In the genomic region with DNA sequence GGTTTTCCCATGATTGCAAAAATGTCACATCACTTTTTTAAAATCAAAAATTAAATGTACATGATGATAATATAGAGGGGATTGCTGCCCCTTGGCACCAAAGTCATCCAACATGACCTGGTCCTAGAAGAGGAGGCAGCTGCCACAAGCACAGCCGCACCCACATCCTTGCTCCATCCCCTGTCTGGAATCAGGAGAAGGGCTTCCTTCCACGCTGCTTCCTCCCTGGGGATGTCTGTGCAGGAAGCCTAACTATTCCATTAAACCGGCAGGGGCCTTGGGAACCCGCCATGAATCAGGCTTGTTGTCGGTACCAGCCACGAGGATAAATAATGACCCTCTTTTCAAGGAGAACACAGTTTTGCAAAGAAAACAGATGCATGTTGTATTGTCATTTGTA, we compare ENCODE assay signal across 21 cellular contexts.
A peak's percentile ranks its signal among the peaks of the same experiment; 100 is the strongest.
DNase-seq lines count a peak whose midpoint lies in the region; ATAC-seq, FAIRE-seq and TF ChIP-seq lines count a peak whose summit lies in the region.
"Had no signal": no experiment of that assay in that cellular context is flagged by ENCODE, and none has a peak within 500 bp of the region (broad histone marks: within the 10 kb centered on the region; RNA-seq: fewer than 3 reads in every experiment).

No MANE protein-coding gene starts in this region.

- no peaks in the 10 kb centered on the region for H3K79me1 ChIP-seq in H1 (ENCODE audit: low read depth, low read length)

- H4K5ac ChIP-seq in H1 (ENCODE audit: insufficient read length, low read depth, low read length): no peak overlapping the region

- H3K23me2 ChIP-seq in H1 (ENCODE audit: low read depth, low read length): no peaks in the 10 kb centered on the region

- DNase-seq in heart right ventricle (peak in 1 of 2 donors; percentile 11), Right ventricle myocardium superior (no peak), H1 (ENCODE audit: low read depth in 1 of 2, low spot score in 2 of 2) (no peak), mesenteric fat pad (ENCODE audit: low spot score) (peak; percentile 59), foreskin keratinocyte (no peak), HFFc6 (no peak), Karpas-422 (no peak)
- DNase-seq: 8988T, ACHN, AML-193, DMS153, GOT3, HCEC 1CT had no signal

- no peak overlapping the region for H3K27ac Mint-ChIP-seq in HFFc6
- H3K27ac Mint-ChIP-seq: CD4-positive, CD25-positive, alpha-beta regulatory T cell; CD8-positive, alpha-beta T cell had no signal

- H3K9ac ChIP-seq in H1 (replicated peaks in 1 of 4; ENCODE audit: extremely low read depth in 1 of 4, low read depth in 3 of 4, low read length in 3 of 4) (no peak overlapping the region), Karpas-422 (ENCODE audit: low read length) (no peak overlapping the region)

- H4K20me1 ChIP-seq in H1 (replicated peaks in 1 of 2; ENCODE audit: control insufficient read depth in 1 of 2, insufficient read depth in 2 of 2, low read length in 2 of 2) (no peaks in the 10 kb centered on the region), Karpas-422 (ENCODE audit: insufficient read depth, low read depth, low read length) (no peaks in the 10 kb centered on the region)

- H3K9me3 ChIP-seq in heart right ventricle: no peaks in the 10 kb centered on the region
- H3K9me3 ChIP-seq in H1 (ENCODE audit: insufficient read depth in 2 of 2, low read depth in 1 of 2, low read length in 1 of 2): no peaks in the 10 kb centered on the region
- H3K9me3 ChIP-seq in Karpas-422 (ENCODE audit: low read length): no peaks in the 10 kb centered on the region
- H3K9me3 ChIP-seq: A549, BE2C, Caco-2 had no signal

- H3K4me1 ChIP-seq in heart right ventricle (peaks cover 0 to 22% (median 6%) of the 10 kb centered on the region in 9 donors), H1 (replicated peaks in 1 of 4; ENCODE audit: control insufficient read depth in 3 of 4, insufficient read depth in 4 of 4, low read length in 3 of 4) (no peaks in the 10 kb centered on the region), foreskin keratinocyte (no peaks in the 10 kb centered on the region), Karpas-422 (ENCODE audit: low read length) (peaks cover 20% of the 10 kb centered on the region)
- H3K4me1 ChIP-seq: A549, BE2C, Caco-2 had no signal

- no peak for TF ChIP-seq POLR2A in H1 (IDR thresholded peaks at IDR 0.05; ENCODE audit: control extremely low read depth in 1 of 2, low read depth in 2 of 2, low read length in 2 of 2)

- TF ChIP-seq CTCF in heart right ventricle (IDR thresholded peaks at IDR 0.05) (no peak), H1 (IDR thresholded peaks at IDR 0.05; ENCODE audit: control extremely low read depth in 1 of 3, insufficient read depth in 1 of 3, low read depth in 1 of 3, low read length in 3 of 3) (no peak), foreskin keratinocyte (conservative IDR thresholded peaks at IDR 0.05) (no peak), HFFc6 (IDR thresholded peaks at IDR 0.05) (no peak)

- no peak overlapping the region for H3K4me3 ChIP-seq in heart right ventricle
- H3K4me3 ChIP-seq in H1 (ENCODE audit: extremely low read depth in 1 of 4, insufficient read depth in 2 of 4, low read depth in 3 of 4, low read length in 4 of 4): no peak overlapping the region
- H3K4me3 ChIP-seq in Karpas-422 (ENCODE audit: low read length): no peak overlapping the region
- H3K4me3 ChIP-seq: A549 had no signal

- no peak for FAIRE-seq in H1 (lab: Jason Lieb, UNC)
- FAIRE-seq: A549, G401.6, GM12892 had no signal

- no peak overlapping the region for H3K56ac ChIP-seq in H1 (replicated peaks; ENCODE audit: insufficient read length, low read depth, low read length)

- H3K4me1 Mint-ChIP-seq in HFFc6 (ENCODE audit: low read depth): no peaks in the 10 kb centered on the region
- H3K4me1 Mint-ChIP-seq: CD4-positive, CD25-positive, alpha-beta regulatory T cell had no signal

- CTCF ChIA-PET in H1 (lab: Charles Lee; ENCODE audit: partially characterized antibody): interaction anchor here (0.9 to 1.8 kb wide), 5 partner anchors 7 to 713 kb away, joined by 3 to 8 read pairs (median 3); no protein-coding TSS in a partner anchor

- no peaks in the 10 kb centered on the region for H3K79me2 ChIP-seq in H1 (ENCODE audit: control insufficient read depth in 1 of 2, insufficient read depth in 2 of 2, low read length in 2 of 2)
- H3K79me2 ChIP-seq in Karpas-422 (ENCODE audit: low read length): no peaks in the 10 kb centered on the region

- no peak overlapping the region for H3K23ac ChIP-seq in H1 (ENCODE audit: insufficient read length)

- H3K27ac ChIP-seq in heart right ventricle: no peak overlapping the region
- no peak overlapping the region for H3K27ac ChIP-seq in H1 (ENCODE audit: low read depth, low read length)
- H3K27ac ChIP-seq in foreskin keratinocyte: no peak overlapping the region
- H3K27ac ChIP-seq in Karpas-422 (ENCODE audit: low read length): no peak overlapping the region
- H3K27ac ChIP-seq: A549, C4-2B had no signal

- H3K36me3 Mint-ChIP-seq in HFFc6 (ENCODE audit: low read depth): peaks cover 4% of the 10 kb centered on the region; the same call in 1 of the 2 replicates
- H3K36me3 Mint-ChIP-seq: CD4-positive, CD25-positive, alpha-beta regulatory T cell; CD8-positive, alpha-beta T cell had no signal

- no peaks in the 10 kb centered on the region; the same call in 1 of the 2 replicates for H3K27me3 Mint-ChIP-seq in HFFc6 (ENCODE audit: insufficient read depth)

- H2AFZ ChIP-seq in H1 (ENCODE audit: low read length) (no peak overlapping the region), Karpas-422 (ENCODE audit: low read length) (no peak overlapping the region)

- H3K9me3 Mint-ChIP-seq in HFFc6: peaks cover 53% of the 10 kb centered on the region
- H3K9me3 Mint-ChIP-seq: CD8-positive, alpha-beta T cell had no signal

- H4K91ac ChIP-seq in H1 (replicated peaks; ENCODE audit: insufficient read length, low read length): no peak overlapping the region

- no peak overlapping the region for H2BK120ac ChIP-seq in H1 (replicated peaks; ENCODE audit: low read depth, low read length)

- H2BK20ac ChIP-seq in H1 (ENCODE audit: low read length): no peak overlapping the region

- no peak overlapping the region for H2BK5ac ChIP-seq in H1 (ENCODE audit: low read depth, low read length)

- H3K14ac ChIP-seq in H1 (ENCODE audit: insufficient read length): no peak overlapping the region

- TF ChIP-seq EP300 in H1 (IDR thresholded peaks at IDR 0.05; ENCODE audit: borderline replicate concordance in 1 of 2, low read depth in 2 of 2, low read length in 2 of 2): no peak

- no peak overlapping the region for H3K4ac ChIP-seq in H1 (replicated peaks; ENCODE audit: insufficient read length, low read depth, low read length)

- H3K9me2 ChIP-seq in Karpas-422 (replicated peaks; ENCODE audit: insufficient read depth, low read length): no peaks in the 10 kb centered on the region

- H2AK5ac ChIP-seq in H1 (ENCODE audit: low read depth, low read length): no peak overlapping the region

- POLR2A ChIA-PET in H1 (lab: Charles Lee; ENCODE audit: partially characterized antibody): no interaction called here

- intact Hi-C loops in heart right ventricle (cut with DNase I): no loop called here
- intact Hi-C loops in Right ventricle myocardium superior (cut with DNase I): no loop called here

- ATAC-seq in heart right ventricle (peak in 6 of 8 donors; percentile 42 to 80 (median 66)), Right ventricle myocardium superior (ENCODE audit: poor library complexity) (no peak), foreskin keratinocyte (no peak)
- ATAC-seq: CD8-positive, alpha-beta T cell had no signal

- H3K18ac ChIP-seq in H1 (ENCODE audit: extremely low read depth, low read length): no peak overlapping the region

- H2BK15ac ChIP-seq in H1 (ENCODE audit: low read length): 0 out of 2 replicates have a peak overlapping the region, but pooled peaks have one; percentile 31

- no peak overlapping the region for H2BK12ac ChIP-seq in H1 (ENCODE audit: low read depth, low read length)

- no peaks in the 10 kb centered on the region for H3K36me3 ChIP-seq in heart right ventricle
- H3K36me3 ChIP-seq in H1 (ENCODE audit: control insufficient read depth in 2 of 4, insufficient read depth in 4 of 4, low read length in 3 of 4): no peaks in the 10 kb centered on the region
- no peaks in the 10 kb centered on the region for H3K36me3 ChIP-seq in Karpas-422 (ENCODE audit: insufficient read depth, low read length)
- H3K36me3 ChIP-seq: BE2C had no signal

- no peak overlapping the region for H3K4me3 Mint-ChIP-seq in HFFc6
- H3K4me3 Mint-ChIP-seq: CD4-positive, CD25-positive, alpha-beta regulatory T cell; CD8-positive, alpha-beta T cell had no signal

- no peak overlapping the region for H4K8ac ChIP-seq in H1 (ENCODE audit: extremely low read depth, insufficient read depth, low read length)

- TF ChIP-seq RAD21 in H1 (IDR thresholded peaks at IDR 0.05 in 1 of 2, conservative IDR thresholded peaks at IDR 0.05 in 1 of 2; ENCODE audit: low read depth in 2 of 2, low read length in 2 of 2): no peak

- H3K4me2 ChIP-seq in H1 (ENCODE audit: insufficient read depth in 1 of 2, low read depth in 2 of 2, low read length in 2 of 2) (no peak overlapping the region), Karpas-422 (ENCODE audit: low read depth, low read length, poor library complexity, severe bottlenecking) (no peak overlapping the region)
- H3K4me2 ChIP-seq: A549 had no signal

- 30 to 40% methylated on average over 6 of the region's 6 CpGs for WGBS in heart right ventricle, 2 donors
- 77% methylated on average over 6 of the region's 6 CpGs; no CpG with 5 or more reads in 1 of the 2 experiments for WGBS in H1 (ENCODE audit: extremely low coverage in 1 of 2, insufficient coverage in 1 of 2, insufficient read length in 1 of 2, insufficient replicate concordance in 2 of 2, low coverage in 1 of 2, low lambda C conversion rate in 2 of 2, missing lambda C conversion rate in 1 of 2), 2 experiments

- H3K27me3 ChIP-seq in heart right ventricle: peaks cover 0 to 51% (median 29%) of the 10 kb centered on the region in 7 donors
- no peaks in the 10 kb centered on the region; a peak in 2 of 7 replicates for H3K27me3 ChIP-seq in H1 (replicated peaks in 1 of 4; ENCODE audit: control insufficient read depth in 3 of 4, extremely low read depth in 1 of 4, insufficient read depth in 3 of 4, low read length in 3 of 4)
- no peaks in the 10 kb centered on the region for H3K27me3 ChIP-seq in foreskin keratinocyte
- H3K27me3 ChIP-seq in Karpas-422 (ENCODE audit: low read length): no peaks in the 10 kb centered on the region
- H3K27me3 ChIP-seq: BE2C had no signal

TF ChIP-seq in H1, 55 proteins besides CTCF, POLR2A, EP300 and RAD21 (continues in another document):
- TF ChIP-seq TCF12 (IDR thresholded peaks at IDR 0.05; ENCODE audit: low read depth, low read length) (no peak), KDM4A (IDR thresholded peaks at IDR 0.05; ENCODE audit: low read depth, low read length, severe bottlenecking) (no peak), SP2 (IDR thresholded peaks at IDR 0.05; ENCODE audit: low read length) (no peak), SP1 (IDR thresholded peaks at IDR 0.05; ENCODE audit: low read depth, low read length) (no peak)
- TF ChIP-seq, protein P1, sequence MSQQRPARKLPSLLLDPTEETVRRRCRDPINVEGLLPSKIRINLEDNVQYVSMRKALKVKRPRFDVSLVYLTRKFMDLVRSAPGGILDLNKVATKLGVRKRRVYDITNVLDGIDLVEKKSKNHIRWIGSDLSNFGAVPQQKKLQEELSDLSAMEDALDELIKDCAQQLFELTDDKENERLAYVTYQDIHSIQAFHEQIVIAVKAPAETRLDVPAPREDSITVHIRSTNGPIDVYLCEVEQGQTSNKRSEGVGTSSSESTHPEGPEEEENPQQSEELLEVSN (IDR thresholded peaks at IDR 0.05): no peak

Comparison
In these comparisons a context has a peak if more than half of its experiments do, and no peak if none do; other contexts are left out.
1. ATAC-seq: peak in heart right ventricle (6 of 8); none in Right ventricle myocardium superior (single experiment) and foreskin keratinocyte (single experiment).